32 cellular contexts compared by ENCODE assay signal in the genomic region with DNA sequence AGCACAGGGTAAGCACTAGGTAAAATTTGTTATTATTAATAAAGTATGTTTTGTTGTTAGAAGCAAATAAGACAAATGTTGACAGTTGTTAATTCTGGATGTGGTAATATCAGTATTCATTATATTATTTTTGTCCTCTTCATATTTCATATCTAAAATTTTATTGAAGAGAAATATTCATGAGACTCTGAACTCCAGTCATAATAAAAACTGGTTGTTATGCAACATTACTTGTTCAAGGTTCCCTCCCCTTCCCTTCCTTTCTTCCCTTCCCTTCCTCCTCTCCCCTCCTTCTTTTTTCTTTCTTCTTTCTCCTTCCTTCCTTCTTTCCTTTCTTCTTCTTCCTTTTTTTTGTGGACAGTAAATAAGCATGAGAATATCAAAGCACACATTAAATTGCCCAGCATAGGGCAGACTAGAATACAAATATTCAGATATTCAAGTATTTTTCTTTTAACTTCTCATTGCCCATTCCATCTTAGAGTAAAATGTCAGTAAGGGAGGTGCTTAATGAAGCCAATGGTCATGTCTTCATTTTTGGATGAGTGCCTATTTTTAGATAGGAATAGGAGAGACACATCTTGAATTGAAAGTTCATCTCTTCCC.
"Had no signal": no experiment of that assay in that cellular context is flagged by ENCODE, and none has a peak within 500 bp of the region (broad histone marks: within the 10 kb centered on the region; RNA-seq: fewer than 3 reads in every experiment).

No MANE protein-coding gene starts in this region.

- H3K27ac ChIP-seq: adrenal gland, body of pancreas, brain microvascular endothelial cell, breast epithelium, VCaP had no signal

- H3K4me1 ChIP-seq: adrenal gland, body of pancreas, breast epithelium had no signal

- H3K4me3 ChIP-seq: adrenal gland, body of pancreas, breast epithelium had no signal

- FAIRE-seq: TTC549 had no signal

- H3K9me3 ChIP-seq: adrenal gland, body of pancreas, breast epithelium had no signal

- ATAC-seq: activated CD8-positive, alpha-beta T cell treated with anti-CD3 and anti-CD28 coated beads for 36 hours; activated naive CD4-positive, alpha-beta T cell treated with anti-CD3 and anti-CD28 coated beads, Interleukin-2, amount 50 U/mL, for 72 hours; activated T-cell treated with anti-CD3 and anti-CD28 coated beads, Interleukin-2, amount 50 U/mL, for 4 hours; activated T-cell treated with anti-CD3 and anti-CD28 coated beads, Interleukin-2, amount 50 U/mL, for 72 hours; activated T-helper 17 cell treated with anti-CD3 and anti-CD28 coated beads, Interleukin-2, amount 50 U/mL, for 72 hours; body of pancreas had no signal

- H3K27me3 ChIP-seq: adrenal gland, body of pancreas, brain microvascular endothelial cell, breast epithelium had no signal

- DNase-seq: activated B cell treated with CpG ODN at 0.5 μM for 24 hours; activated CD4-positive, alpha-beta memory T cell treated with anti-CD3 and anti-CD28 coated beads for 36 hours; activated CD4-positive, alpha-beta T cell treated with anti-CD3 and anti-CD28 coated beads for 4 hours; activated CD4-positive, alpha-beta T cell treated with anti-CD3 and anti-CD28 coated beads, Interleukin-2, amount 10 ng/mL, durations not matched to agents 24 days and 14 days; activated CD4-positive, alpha-beta T cell treated with anti-CD3 and anti-CD28 coated beads, Interleukin-2, amount 50 U/mL, for 1 hour; activated CD4-positive, alpha-beta T cell treated with anti-CD3 and anti-CD28 coated beads, Interleukin-2, amount 50 U/mL, for 4 hours; activated CD4-positive, CD25-positive, alpha-beta regulatory T cell treated with anti-CD3 and anti-CD28 coated beads, Interleukin-2, amount 50 U/mL, for 72 hours; activated CD8-positive, alpha-beta memory T cell treated with anti-CD3 and anti-CD28 coated beads, Interleukin-2, amount 50 U/mL, for 4 hours; activated CD8-positive, alpha-beta T cell treated with anti-CD3 and anti-CD28 coated beads for 36 hours; activated effector memory CD4-positive, alpha-beta T cell treated with anti-CD3 and anti-CD28 coated beads, Interleukin-2, amount 50 U/mL, for 16 hours; activated gamma-delta T cell treated with Interleukin-2 at 50 U/mL for 16 hours; activated naive CD4-positive, alpha-beta T cell; activated naive CD4-positive, alpha-beta T cell treated with anti-CD3 and anti-CD28 coated beads for 36 hours; activated naive CD8-positive, alpha-beta T cell treated with anti-CD3 and anti-CD28 coated beads for 36 hours; activated T-cell treated with anti-CD3 and anti-CD28 coated beads for 4 hours; activated T-cell treated with anti-CD3 and anti-CD28 coated beads, Interleukin-2, amount 50 U/mL, for 1 hour; activated T-cell treated with anti-CD3 and anti-CD28 coated beads, Interleukin-2, amount 50 U/mL, for 4 hours; activated T-cell treated with anti-CD3 and anti-CD28 coated beads, Interleukin-2, amount 50 U/mL, for 72 hours; adrenal gland; amniotic stem cell; aorta; body of pancreas; brain microvascular endothelial cell; central memory CD4-positive, alpha-beta T cell; T-helper 1 cell; T-helper 2 cell; T-helper 9 cell had no signal

- H3K36me3 ChIP-seq: adrenal gland, brain microvascular endothelial cell, breast epithelium had no signal
